In the genomic region with DNA sequence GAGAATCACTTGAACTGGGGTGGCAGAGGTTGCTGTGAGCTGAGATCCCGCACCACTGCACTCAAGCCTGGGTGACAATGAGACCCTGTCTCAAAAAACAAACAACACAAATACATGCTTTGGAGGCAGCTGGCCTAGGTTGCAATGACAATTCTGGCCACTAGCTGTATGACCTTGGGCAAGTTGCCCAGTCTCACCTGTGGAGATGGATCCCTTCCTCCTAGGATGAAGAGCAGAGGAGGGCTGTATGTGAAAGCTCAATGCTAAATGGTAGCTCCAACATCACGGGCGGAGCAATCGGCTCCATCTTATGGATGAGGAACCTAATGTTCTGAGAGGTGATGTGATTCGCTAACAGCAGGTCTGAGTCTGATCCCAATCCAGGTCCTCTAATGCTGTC, we compare ENCODE assay signal across 11 cellular contexts. TPM values are rescaled to one million over a fixed set of nuclear protein-coding genes. Genes with fewer than 3 reads are reported as not detected.
DNase-seq lines count a peak whose midpoint lies in the region; ATAC-seq and TF ChIP-seq lines count a peak whose summit lies in the region.
"Had no signal": no experiment of that assay in that cellular context is flagged by ENCODE, and none has a peak within 500 bp of the region (broad histone marks: within the 10 kb centered on the region; RNA-seq: fewer than 3 reads in every experiment).

No MANE protein-coding gene starts in this region.

- H3K9me3 Mint-ChIP-seq in Caco-2 (ENCODE audit: unreplicated experiment) (no peaks in the 10 kb centered on the region), mesothelial cell of epicardium (no peaks in the 10 kb centered on the region)

- ATAC-seq in body of pancreas = no peak
- no peak for ATAC-seq in HG02981 (IDR thresholded peaks at IDR 0.05; ENCODE audit: unreplicated experiment)

- H3K27me3 ChIP-seq in Caco-2 (replicated peaks; ENCODE audit: control insufficient read depth, insufficient read depth, low read length) = no peaks in the 10 kb centered on the region
- no peaks in the 10 kb centered on the region for H3K27me3 ChIP-seq in body of pancreas
- no peaks in the 10 kb centered on the region for H3K27me3 ChIP-seq in MG63

- H3K36me3 ChIP-seq in Caco-2 (ENCODE audit: control insufficient read depth, insufficient read depth, low read length) = no peaks in the 10 kb centered on the region
- no peaks in the 10 kb centered on the region for H3K36me3 ChIP-seq in body of pancreas (replicated peaks in 1 of 2; ENCODE audit: insufficient read depth in 1 of 2, low read depth in 2 of 2)
- no peaks in the 10 kb centered on the region for H3K36me3 ChIP-seq in MG63

- H3K4me3 Mint-ChIP-seq in Caco-2 (ENCODE audit: unreplicated experiment) (no peak overlapping the region), mesothelial cell of epicardium (no peak overlapping the region)

- no peak for TF ChIP-seq POLR2A in body of pancreas (IDR thresholded peaks at IDR 0.05)

- H3K4me1 ChIP-seq in Caco-2 (peaks cover 12% of the 10 kb centered on the region; the same call in 1 of the 2 replicates), body of pancreas (peaks cover 79% of the 10 kb centered on the region)

- H3K27me3 Mint-ChIP-seq in Caco-2 (ENCODE audit: insufficient read depth, unreplicated experiment) = no peaks in the 10 kb centered on the region
- no peaks in the 10 kb centered on the region for H3K27me3 Mint-ChIP-seq in mesothelial cell of epicardium (ENCODE audit: low read depth)

- H3K4me1 Mint-ChIP-seq in Caco-2 (ENCODE audit: low read depth, unreplicated experiment) = peaks cover 23% of the 10 kb centered on the region
- peaks cover 55% of the 10 kb centered on the region for H3K4me1 Mint-ChIP-seq in mesothelial cell of epicardium

- peaks cover 7% of the 10 kb centered on the region for H3K36me3 Mint-ChIP-seq in Caco-2 (ENCODE audit: insufficient read depth, unreplicated experiment)
- H3K36me3 Mint-ChIP-seq in mesothelial cell of epicardium = no peaks in the 10 kb centered on the region

- H3K27ac ChIP-seq in body of pancreas = peak overlapping the region in 3 of 4 donors; percentile 69 to 81 (median 79)

- 83% methylated on average over 5 of the region's 5 CpGs for WGBS in body of pancreas, 2 donors

- H3K9me3 ChIP-seq in Caco-2 = no peaks in the 10 kb centered on the region
- no peaks in the 10 kb centered on the region for H3K9me3 ChIP-seq in body of pancreas
- H3K9me3 ChIP-seq in MG63 = no peaks in the 10 kb centered on the region

- POLR2A ChIA-PET in Caco-2 (lab: Charles Lee) = no interaction called here

- no peak overlapping the region for H3K4me3 ChIP-seq in Caco-2 (ENCODE audit: low read depth, low read length)
- no peak overlapping the region for H3K4me3 ChIP-seq in body of pancreas
- no peak overlapping the region for H3K4me3 ChIP-seq in MG63

- no TSS peak for BruUV-seq in Caco-2 (replicated peaks; lab: Mats Ljungman, UMichigan)

- TF ChIP-seq CTCF in Caco-2 (IDR thresholded peaks at IDR 0.05; ENCODE audit: insufficient read depth in 1 of 2, low read depth in 1 of 2, low read length in 1 of 2, severe bottlenecking in 1 of 2, unreplicated experiment in 1 of 2) (peak; percentile 27 to 35), body of pancreas (IDR thresholded peaks at IDR 0.05) (peak in 6 of 7 experiments; percentile 17 to 61 (median 44)), mesothelial cell of epicardium (IDR thresholded peaks at IDR 0.05; ENCODE audit: unreplicated experiment) (peak; percentile 39)

- no peak for DNase-seq in Caco-2
- peak; percentile 57 for DNase-seq in HT-29 (ENCODE audit: low spot score)
- DNase-seq in body of pancreas = peak; percentile 50 to 63 (median 56)
- DNase-seq in mesothelial cell of epicardium (ENCODE audit: low spot score in 2 of 2, unreplicated experiment in 2 of 2) = no peak
- no peak for DNase-seq in activated naive CD4-positive, alpha-beta T cell treated with anti-CD3 and anti-CD28 coated beads, Interleukin-2, amount 50 U/mL, for 16 hours
- no peak for DNase-seq in T-helper 9 cell
- DNase-seq in MG63 = no peak
- DNase-seq: activated CD4-positive, alpha-beta T cell treated with anti-CD3 and anti-CD28 coated beads, Interleukin-2, amount 50 U/mL, for 48 hours; NCI-H524 had no signal

- intact Hi-C loops in Caco-2 (cut with micrococcal nuclease; ENCODE audit: unreplicated experiment) (no loop called here), body of pancreas (cut with DNase I) (no loop called here)

- CTCF ChIA-PET in Caco-2 (lab: Charles Lee) = interaction anchor here (1.5 to 2.9 kb wide), 2 partner anchors 20 to 119 kb away, joined by 4 to 10 read pairs; a partner anchor contains a TSS

- H3K27ac Mint-ChIP-seq in Caco-2 (ENCODE audit: unreplicated experiment) (no peak overlapping the region), mesothelial cell of epicardium (no peak overlapping the region)

RNA-seq across cellular contexts. Expression of a gene that starts 20.6 kb away (rescaled TPM):
- total RNA-seq in Caco-2 (2022) = 46.0 and 50.4 TPM in 2 replicates
- total RNA-seq in HT-29 (2014; rRNA removed; shearing (Covaris generic)) = 0.89 TPM in 1 of 2 replicates, not detected in the other
- total RNA-seq in body of pancreas = 10 to 100 TPM; 16.1 to 21.1 TPM
- 2.9 to 4.3 TPM (median 3.8 TPM) in 3 replicates for total RNA-seq in mesothelial cell of epicardium
- 0.94 and 1.5 TPM in 2 replicates for total RNA-seq in MG63 (2014; rRNA removed; shearing (Covaris generic); ENCODE audit: low replicate concordance)
- total RNA-seq: mononuclear cell had no signal

RNA-seq across cellular contexts. Expression of a gene that starts 27.5 kb away (rescaled TPM):
- total RNA-seq in Caco-2 (2022) (19.7 and 25.9 TPM in 2 replicates), body of pancreas (not detected), mesothelial cell of epicardium (not detected in 3 replicates)
- not detected in 2 replicates for total RNA-seq in HT-29 (2014; rRNA removed; shearing (Covaris generic))
- not detected in 2 replicates for total RNA-seq in MG63 (2014; rRNA removed; shearing (Covaris generic); ENCODE audit: low replicate concordance)
- total RNA-seq: mononuclear cell had no signal

RNA-seq across cellular contexts. Expression of a gene that starts 38.4 kb away (rescaled TPM):
- total RNA-seq in Caco-2 (2022) = 199 and 235 TPM in 2 replicates
- not detected in 2 replicates for total RNA-seq in HT-29 (2014; rRNA removed; shearing (Covaris generic))
- 1 to 10 TPM; 5.4 to 8.2 TPM for total RNA-seq in body of pancreas
- total RNA-seq in mesothelial cell of epicardium = 0.13 to 0.32 TPM (median 0.22 TPM) in 3 replicates
- total RNA-seq in MG63 (2014; rRNA removed; shearing (Covaris generic); ENCODE audit: low replicate concordance) = 3.5 and 4.8 TPM in 2 replicates

Comparison
In these comparisons a context has a peak if more than half of its experiments do, and no peak if none do; other contexts are left out.
1. DNase-seq: peak in HT-29 (single experiment) and body of pancreas (4 of 4); none in Caco-2 (0 of 2), mesothelial cell of epicardium (0 of 2), activated naive CD4-positive, alpha-beta T cell treated with anti-CD3 and anti-CD28 coated beads, Interleukin-2, amount 50 U/mL, for 16 hours (single experiment), T-helper 9 cell (single experiment) and MG63 (single experiment).
2. RNA of a gene that starts 27.5 kb away (total RNA-seq): 19.7 to 25.9 TPM in Caco-2; not detected in HT-29, not detected in body of pancreas, not detected in mesothelial cell of epicardium and not detected in MG63; every median in the first group is over 10 times any median in the second.
3. RNA of a gene that starts 38.4 kb away (total RNA-seq): 199 to 235 TPM in Caco-2; 5.4 to 8.2 TPM in body of pancreas, 3.5 to 4.8 TPM in MG63, 0.13 to 0.32 TPM in mesothelial cell of epicardium and not detected in HT-29; every median in the first group is over 10 times any median in the second.
4. Peak in every context shown above with its lines, with median percentiles within 50 percentile points of each other: CTCF ChIP-seq.